ENCODE assay signal across 2 cellular contexts in the genomic region with DNA sequence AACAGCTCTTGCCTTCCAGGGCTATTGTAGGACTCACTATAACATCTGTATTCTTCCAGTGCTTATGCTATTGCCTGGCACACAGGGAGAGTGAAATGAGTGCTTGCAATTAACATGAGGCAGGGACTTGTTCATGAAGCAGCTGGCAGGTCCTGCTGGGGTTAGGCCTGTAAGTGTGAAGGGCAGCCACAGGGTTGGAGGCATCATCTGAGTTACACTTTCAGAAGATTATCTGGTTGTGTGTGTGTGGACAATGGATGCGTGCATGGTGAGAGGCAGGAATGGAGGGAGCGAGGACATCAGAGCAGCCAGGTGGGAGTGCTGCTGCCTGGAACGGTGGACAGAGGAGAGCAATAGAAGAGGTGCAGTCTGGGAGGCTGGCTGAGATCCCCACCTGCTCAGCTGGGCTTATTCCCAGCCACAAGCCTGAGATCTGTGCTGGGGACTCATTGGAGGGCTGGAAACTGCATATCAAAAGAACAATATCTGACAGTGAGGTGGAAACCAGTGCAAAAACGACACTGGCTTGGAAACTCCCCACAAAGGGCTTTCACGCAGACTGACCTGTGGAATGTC.
TF ChIP-seq lines count a peak whose summit lies in the region.

No MANE protein-coding gene starts in this region.

TF ChIP-seq in WTC11, 78 proteins besides CTCF, POLR2A, EP300 and RAD21 (continues in another document):
- TF ChIP-seq, protein P1, sequence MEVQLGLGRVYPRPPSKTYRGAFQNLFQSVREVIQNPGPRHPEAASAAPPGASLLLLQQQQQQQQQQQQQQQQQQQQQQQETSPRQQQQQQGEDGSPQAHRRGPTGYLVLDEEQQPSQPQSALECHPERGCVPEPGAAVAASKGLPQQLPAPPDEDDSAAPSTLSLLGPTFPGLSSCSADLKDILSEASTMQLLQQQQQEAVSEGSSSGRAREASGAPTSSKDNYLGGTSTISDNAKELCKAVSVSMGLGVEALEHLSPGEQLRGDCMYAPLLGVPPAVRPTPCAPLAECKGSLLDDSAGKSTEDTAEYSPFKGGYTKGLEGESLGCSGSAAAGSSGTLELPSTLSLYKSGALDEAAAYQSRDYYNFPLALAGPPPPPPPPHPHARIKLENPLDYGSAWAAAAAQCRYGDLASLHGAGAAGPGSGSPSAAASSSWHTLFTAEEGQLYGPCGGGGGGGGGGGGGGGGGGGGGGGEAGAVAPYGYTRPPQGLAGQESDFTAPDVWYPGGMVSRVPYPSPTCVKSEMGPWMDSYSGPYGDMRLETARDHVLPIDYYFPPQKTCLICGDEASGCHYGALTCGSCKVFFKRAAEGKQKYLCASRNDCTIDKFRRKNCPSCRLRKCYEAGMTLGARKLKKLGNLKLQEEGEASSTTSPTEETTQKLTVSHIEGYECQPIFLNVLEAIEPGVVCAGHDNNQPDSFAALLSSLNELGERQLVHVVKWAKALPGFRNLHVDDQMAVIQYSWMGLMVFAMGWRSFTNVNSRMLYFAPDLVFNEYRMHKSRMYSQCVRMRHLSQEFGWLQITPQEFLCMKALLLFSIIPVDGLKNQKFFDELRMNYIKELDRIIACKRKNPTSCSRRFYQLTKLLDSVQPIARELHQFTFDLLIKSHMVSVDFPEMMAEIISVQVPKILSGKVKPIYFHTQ (CRISPR knock-in tag; IDR thresholded peaks at IDR 0.05) = no peak
- TF ChIP-seq ATF3 (CRISPR knock-in tag; conservative IDR thresholded peaks at IDR 0.05) = no peak
- TF ChIP-seq NR2C2 (CRISPR knock-in tag; IDR thresholded peaks at IDR 0.05) = no peak
- TF ChIP-seq CREM (CRISPR knock-in tag; IDR thresholded peaks at IDR 0.05) = no peak
- TF ChIP-seq, protein P2, sequence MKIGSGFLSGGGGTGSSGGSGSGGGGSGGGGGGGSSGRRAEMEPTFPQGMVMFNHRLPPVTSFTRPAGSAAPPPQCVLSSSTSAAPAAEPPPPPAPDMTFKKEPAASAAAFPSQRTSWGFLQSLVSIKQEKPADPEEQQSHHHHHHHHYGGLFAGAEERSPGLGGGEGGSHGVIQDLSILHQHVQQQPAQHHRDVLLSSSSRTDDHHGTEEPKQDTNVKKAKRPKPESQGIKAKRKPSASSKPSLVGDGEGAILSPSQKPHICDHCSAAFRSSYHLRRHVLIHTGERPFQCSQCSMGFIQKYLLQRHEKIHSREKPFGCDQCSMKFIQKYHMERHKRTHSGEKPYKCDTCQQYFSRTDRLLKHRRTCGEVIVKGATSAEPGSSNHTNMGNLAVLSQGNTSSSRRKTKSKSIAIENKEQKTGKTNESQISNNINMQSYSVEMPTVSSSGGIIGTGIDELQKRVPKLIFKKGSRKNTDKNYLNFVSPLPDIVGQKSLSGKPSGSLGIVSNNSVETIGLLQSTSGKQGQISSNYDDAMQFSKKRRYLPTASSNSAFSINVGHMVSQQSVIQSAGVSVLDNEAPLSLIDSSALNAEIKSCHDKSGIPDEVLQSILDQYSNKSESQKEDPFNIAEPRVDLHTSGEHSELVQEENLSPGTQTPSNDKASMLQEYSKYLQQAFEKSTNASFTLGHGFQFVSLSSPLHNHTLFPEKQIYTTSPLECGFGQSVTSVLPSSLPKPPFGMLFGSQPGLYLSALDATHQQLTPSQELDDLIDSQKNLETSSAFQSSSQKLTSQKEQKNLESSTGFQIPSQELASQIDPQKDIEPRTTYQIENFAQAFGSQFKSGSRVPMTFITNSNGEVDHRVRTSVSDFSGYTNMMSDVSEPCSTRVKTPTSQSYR (CRISPR knock-in tag; IDR thresholded peaks at IDR 0.05) = no peak
- no peak for TF ChIP-seq STAT6 (CRISPR knock-in tag; conservative IDR thresholded peaks at IDR 0.05; ENCODE audit: low read depth)
- no peak for TF ChIP-seq MXD4 (CRISPR knock-in tag; IDR thresholded peaks at IDR 0.05; ENCODE audit: borderline replicate concordance)
- no peak for TF ChIP-seq MYBL2 (CRISPR knock-in tag; IDR thresholded peaks at IDR 0.05)
- no peak for TF ChIP-seq ZBTB21 (CRISPR knock-in tag; IDR thresholded peaks at IDR 0.05; ENCODE audit: borderline replicate concordance)

TF ChIP-seq in GM23338, 12 proteins besides CTCF, POLR2A, EP300 and RAD21 (continued from another document):
- TF ChIP-seq, protein P3, sequence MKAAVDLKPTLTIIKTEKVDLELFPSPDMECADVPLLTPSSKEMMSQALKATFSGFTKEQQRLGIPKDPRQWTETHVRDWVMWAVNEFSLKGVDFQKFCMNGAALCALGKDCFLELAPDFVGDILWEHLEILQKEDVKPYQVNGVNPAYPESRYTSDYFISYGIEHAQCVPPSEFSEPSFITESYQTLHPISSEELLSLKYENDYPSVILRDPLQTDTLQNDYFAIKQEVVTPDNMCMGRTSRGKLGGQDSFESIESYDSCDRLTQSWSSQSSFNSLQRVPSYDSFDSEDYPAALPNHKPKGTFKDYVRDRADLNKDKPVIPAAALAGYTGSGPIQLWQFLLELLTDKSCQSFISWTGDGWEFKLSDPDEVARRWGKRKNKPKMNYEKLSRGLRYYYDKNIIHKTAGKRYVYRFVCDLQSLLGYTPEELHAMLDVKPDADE (IDR thresholded peaks at IDR 0.05) = no peak
- TF ChIP-seq EZH2phosphoT487 (IDR thresholded peaks at IDR 0.05; ENCODE audit: unreplicated experiment) (no peak), ZNF462 (CRISPR knock-in tag; IDR thresholded peaks at IDR 0.05) (no peak), EZH2 (IDR thresholded peaks at IDR 0.05; ENCODE audit: low read depth, unreplicated experiment) (no peak), ZNF114 (CRISPR knock-in tag; IDR thresholded peaks at IDR 0.05) (no peak), JUNB (IDR thresholded peaks at IDR 0.05; ENCODE audit: unreplicated experiment) (no peak), ZNF331 (CRISPR knock-in tag; IDR thresholded peaks at IDR 0.05; ENCODE audit: low read depth) (no peak), STAT1 (IDR thresholded peaks at IDR 0.05; ENCODE audit: unreplicated experiment) (no peak), REST (IDR thresholded peaks at IDR 0.05; ENCODE audit: unreplicated experiment) (no peak), CREB1 (CRISPR knock-in tag; IDR thresholded peaks at IDR 0.05; ENCODE audit: low read depth) (no peak), NANOG (IDR thresholded peaks at IDR 0.05; ENCODE audit: borderline replicate concordance) (no peak)
TF ChIP-seq in GM23338: peak in this region for 0.
